25 cellular contexts compared by ENCODE assay signal in genomic region chr9:37910271-37910670, GRCh38.
"Had no signal": no experiment of that assay in that cellular context is flagged by ENCODE, and none has a peak within 500 bp of the region (broad histone marks: within the 10 kb centered on the region; RNA-seq: fewer than 3 reads in every experiment).

No MANE protein-coding gene starts in this region.

- H3K36me3 ChIP-seq: heart right ventricle, left ventricle myocardium inferior, neural progenitor cell, ovary, prostate gland, tibial nerve, vagina had no signal

- H3K4me2 ChIP-seq: hepatocyte, neural progenitor cell had no signal

- H3K79me2 ChIP-seq: hepatocyte had no signal

- H3K27ac Mint-ChIP-seq: mesothelial cell of epicardium; naive B cell; natural killer cell; nephron progenitor cell; neural progenitor cell; stimulated activated memory B cell treated with anti-CD40 and anti-IgM and Interleukin-4, amounts not matched to agents 10 μg/mL and 1 μg/mL and 100 μg/mL, for 72 hours; stimulated activated naive CD8-positive, alpha-beta T cell treated with anti-CD3 and anti-CD28 coated beads, Interleukin-15, amount 100 ng/mL, for 72 hours; type B pancreatic cell had no signal

- H3K9me3 Mint-ChIP-seq: mesothelial cell of epicardium; naive B cell; natural killer cell; nephron progenitor cell; neural progenitor cell; stimulated activated memory B cell treated with anti-CD40 and anti-IgM and Interleukin-4, amounts not matched to agents 10 μg/mL and 1 μg/mL and 100 μg/mL, for 72 hours; stimulated activated naive CD8-positive, alpha-beta T cell treated with anti-CD3 and anti-CD28 coated beads, Interleukin-15, amount 100 ng/mL, for 72 hours; type B pancreatic cell had no signal

- DNase-seq: heart right ventricle; islet precursor cell; left ventricle myocardium inferior; mesendoderm; naive B cell; natural killer cell; nephron progenitor cell; ovary; retina; right cardiac atrium; stimulated activated CD4-positive, alpha-beta T cell treated with anti-CD3 and anti-CD28 coated beads, Interleukin-4, amount 100 ng/mL, for 4 hours; stimulated activated CD8-positive, alpha-beta memory T cell treated with anti-CD3 and anti-CD28 coated beads, Interleukin-4, amount 100 ng/mL, for 48 hours; stimulated activated naive CD4-positive, alpha-beta T cell treated with Interleukin-2 at 50 U/mL for 16 hours; stimulated activated naive CD8-positive, alpha-beta T cell treated with anti-CD3 and anti-CD28 coated beads, Interleukin-15, amount 100 ng/mL, for 72 hours; substantia nigra had no signal

- H3K36me3 Mint-ChIP-seq: mesothelial cell of epicardium; naive B cell; natural killer cell; neural progenitor cell; stimulated activated memory B cell treated with anti-CD40 and anti-IgM and Interleukin-4, amounts not matched to agents 10 μg/mL and 1 μg/mL and 100 μg/mL, for 72 hours; type B pancreatic cell had no signal

- H3K9me3 ChIP-seq: heart right ventricle, left ventricle myocardium inferior, ovary, prostate gland, tibial nerve, vagina had no signal

- H3K27ac ChIP-seq: heart right ventricle, hepatocyte, left ventricle myocardium inferior, neural progenitor cell, ovary, prostate gland, tibial nerve, vagina had no signal

- H3K9ac ChIP-seq: neural progenitor cell had no signal

- H3K4me1 ChIP-seq: neural progenitor cell had no signal

- H2AFZ ChIP-seq: hepatocyte, neural progenitor cell had no signal

- H3K27me3 Mint-ChIP-seq: stimulated activated memory B cell treated with anti-CD40 and anti-IgM and Interleukin-4, amounts not matched to agents 10 μg/mL and 1 μg/mL and 100 μg/mL, for 72 hours; stimulated activated naive CD8-positive, alpha-beta T cell treated with anti-CD3 and anti-CD28 coated beads, Interleukin-15, amount 100 ng/mL, for 72 hours; type B pancreatic cell had no signal

- ATAC-seq: heart right ventricle; natural killer cell; right cardiac atrium; sciatic nerve; stimulated activated memory B cell treated with anti-CD40 and anti-IgM and Interleukin-4, amounts not matched to agents 10 μg/mL and 1 μg/mL and 100 μg/mL, for 72 hours; stimulated activated naive CD8-positive, alpha-beta T cell treated with anti-CD3 and anti-CD28 coated beads, Interleukin-15, amount 100 ng/mL, for 72 hours had no signal

- H3K4me3 ChIP-seq: heart right ventricle, hepatocyte, left ventricle myocardium inferior, lung, neural progenitor cell, ovary, prostate gland, tibial nerve, vagina had no signal

- H3K27me3 ChIP-seq: heart right ventricle, hepatocyte, ovary, tibial nerve, vagina had no signal

- H3K4me3 Mint-ChIP-seq: mesothelial cell of epicardium; naive B cell; natural killer cell; nephron progenitor cell; neural progenitor cell; stimulated activated memory B cell treated with anti-CD40 and anti-IgM and Interleukin-4, amounts not matched to agents 10 μg/mL and 1 μg/mL and 100 μg/mL, for 72 hours; stimulated activated naive CD8-positive, alpha-beta T cell treated with anti-CD3 and anti-CD28 coated beads, Interleukin-15, amount 100 ng/mL, for 72 hours; type B pancreatic cell had no signal
